Comparison of ENCODE assay signal across 21 cellular contexts in the genomic region with DNA sequence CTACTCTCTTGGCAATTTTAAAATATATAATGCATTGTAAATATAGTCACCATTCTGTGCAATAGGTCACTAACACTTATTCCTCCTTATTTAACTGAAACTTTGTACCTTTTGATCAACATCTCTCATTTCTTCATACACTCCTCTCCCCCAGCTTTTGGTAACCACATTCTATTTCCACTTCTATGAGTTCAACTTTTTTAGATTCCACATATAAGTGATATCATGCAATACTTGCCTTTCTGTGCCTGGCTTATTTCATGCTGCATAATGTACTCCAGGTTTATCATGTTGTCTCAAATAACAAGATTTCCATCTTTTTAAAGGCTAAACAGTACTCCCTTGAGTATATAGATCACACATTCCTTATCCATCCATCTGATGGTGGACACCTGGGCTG.
DNase-seq lines count a peak whose midpoint lies in the region; ATAC-seq, FAIRE-seq and TF ChIP-seq lines count a peak whose summit lies in the region.
"Had no signal": no experiment of that assay in that cellular context is flagged by ENCODE, and none has a peak within 500 bp of the region (broad histone marks: within the 10 kb centered on the region; RNA-seq: fewer than 3 reads in every experiment).

No MANE protein-coding gene starts in this region.

- H3K4me3 ChIP-seq in cardiac muscle cell: no peak overlapping the region
- no peak overlapping the region for H3K4me3 ChIP-seq in astrocyte (ENCODE audit: insufficient read depth, low read depth, low read length)
- no peak overlapping the region for H3K4me3 ChIP-seq in adrenal gland
- no peak overlapping the region for H3K4me3 ChIP-seq in PC-3 (ENCODE audit: low read length)
- H3K4me3 ChIP-seq: BLaER1, GM23338 had no signal

- H3K79me2 ChIP-seq in astrocyte (ENCODE audit: insufficient read depth, low read length): no peaks in the 10 kb centered on the region
- H3K79me2 ChIP-seq in PC-3 (ENCODE audit: low read length): no peaks in the 10 kb centered on the region

- TF ChIP-seq CTCF in cardiac muscle cell (IDR thresholded peaks at IDR 0.05; ENCODE audit: low read depth, low read length) (no peak), astrocyte (IDR thresholded peaks at IDR 0.05; ENCODE audit: insufficient read depth, low read depth, low read length) (no peak), adrenal gland (IDR thresholded peaks at IDR 0.05) (no peak), PC-3 (conservative IDR thresholded peaks at IDR 0.05; ENCODE audit: low read depth, low read length) (no peak)

- H3K9ac ChIP-seq in astrocyte (ENCODE audit: low read length) (no peak overlapping the region), PC-3 (ENCODE audit: low read length) (no peak overlapping the region)
- H3K9ac ChIP-seq: BLaER1 had no signal

- H4K20me1 ChIP-seq in astrocyte (ENCODE audit: insufficient read depth, low read length): no peaks in the 10 kb centered on the region
- H4K20me1 ChIP-seq in PC-3 (ENCODE audit: low read length): no peaks in the 10 kb centered on the region
- H4K20me1 ChIP-seq: BLaER1 had no signal

- H3K4me2 ChIP-seq in astrocyte (ENCODE audit: low read length): no peak overlapping the region
- no peak overlapping the region for H3K4me2 ChIP-seq in PC-3 (ENCODE audit: low read length)
- H3K4me2 ChIP-seq: BLaER1, GM23338 had no signal

- ATAC-seq in SK-N-SH treated with all-trans-retinoic acid at 6 μM for 48 hours: peak; percentile 34; the same call in 1 of the 3 replicates
- ATAC-seq in PC-3: no peak
- ATAC-seq: GM23338, HCT116 had no signal

- H3K4me1 ChIP-seq in cardiac muscle cell (ENCODE audit: low read depth) (peaks cover 22% of the 10 kb centered on the region), astrocyte (ENCODE audit: insufficient read depth, low read length) (no peaks in the 10 kb centered on the region), adrenal gland (replicated peaks in 1 of 2) (no peaks in the 10 kb centered on the region), PC-3 (ENCODE audit: insufficient read depth, low read length) (peaks cover 16% of the 10 kb centered on the region)

- H3K27ac Mint-ChIP-seq in astrocyte (ENCODE audit: unreplicated experiment): no peak overlapping the region
- H3K27ac Mint-ChIP-seq: CD4-positive, alpha-beta memory T cell; GM23338; HFFc6 had no signal

- H3K36me3 Mint-ChIP-seq in astrocyte (ENCODE audit: low read depth, unreplicated experiment): no peaks in the 10 kb centered on the region
- H3K36me3 Mint-ChIP-seq: CD14-positive monocyte; CD4-positive, alpha-beta memory T cell had no signal

- H3F3A ChIP-seq in PC-3 (ENCODE audit: low read length, unreplicated experiment): no peaks in the 10 kb centered on the region

- peak; percentile 9 for FAIRE-seq in astrocyte (lab: Jason Lieb, UNC)
- FAIRE-seq: GM12892, GM18507 had no signal

- no peak overlapping the region for H3K4me3 Mint-ChIP-seq in astrocyte (ENCODE audit: unreplicated experiment)
- H3K4me3 Mint-ChIP-seq: CD4-positive, alpha-beta memory T cell; GM23338; HFFc6 had no signal

- CTCF ChIA-PET in PC-3 (lab: Charles Lee): no interaction called here

- no TSS peak for BruUV-seq in PC-3 (replicated peaks; lab: Mats Ljungman, UMichigan)

- POLR2A ChIA-PET in PC-3 (lab: Charles Lee; ENCODE audit: unreplicated experiment): no interaction called here

- no peaks in the 10 kb centered on the region for H3K36me3 ChIP-seq in cardiac muscle cell
- no peaks in the 10 kb centered on the region for H3K36me3 ChIP-seq in astrocyte (ENCODE audit: insufficient read depth, low read length)
- H3K36me3 ChIP-seq in adrenal gland (replicated peaks in 1 of 2): no peaks in the 10 kb centered on the region
- H3K36me3 ChIP-seq in PC-3 (ENCODE audit: low read depth, low read length): no peaks in the 10 kb centered on the region
- H3K36me3 ChIP-seq: BLaER1 had no signal

- no peaks in the 10 kb centered on the region for H3K9me2 ChIP-seq in PC-3 (replicated peaks; ENCODE audit: low read length)

- no peaks in the 10 kb centered on the region for H3K9me3 Mint-ChIP-seq in astrocyte (ENCODE audit: unreplicated experiment)
- H3K9me3 Mint-ChIP-seq: CD14-positive monocyte, GM23338, HFFc6 had no signal

- H3K4me1 Mint-ChIP-seq in astrocyte (ENCODE audit: low read depth, unreplicated experiment): peaks cover 7% of the 10 kb centered on the region
- H3K4me1 Mint-ChIP-seq: CD14-positive monocyte; CD4-positive, alpha-beta memory T cell had no signal

- H3K27me3 ChIP-seq in cardiac muscle cell: no peaks in the 10 kb centered on the region
- H3K27me3 ChIP-seq in astrocyte (ENCODE audit: insufficient read depth, low read length): no peaks in the 10 kb centered on the region
- H3K27me3 ChIP-seq in adrenal gland: no peaks in the 10 kb centered on the region
- H3K27me3 ChIP-seq in PC-3 (ENCODE audit: low read length): no peaks in the 10 kb centered on the region
- H3K27me3 ChIP-seq: BLaER1 had no signal

- peak in 1 of 2 donors; percentile 35 for DNase-seq in cardiac muscle cell (ENCODE audit: low read depth in 1 of 2, low spot score in 1 of 2)
- DNase-seq in cardiac septum (ENCODE audit: low spot score): no peak
- DNase-seq in astrocyte (ENCODE audit: low read depth): no peak
- DNase-seq in adrenal gland: no peak
- DNase-seq in cerebellar cortex (ENCODE audit: low spot score): no peak
- DNase-seq in PC-3: no peak
- DNase-seq: 8988T; CD4-positive, alpha-beta memory T cell; DMS153; DMS79; GDM1; H7; HFFc6 had no signal

- TF ChIP-seq POLR2A in adrenal gland (IDR thresholded peaks at IDR 0.05): no peak

- H3K9me3 ChIP-seq in cardiac muscle cell (ENCODE audit: low read depth) (no peaks in the 10 kb centered on the region), astrocyte (ENCODE audit: insufficient read depth, low read depth, low read length) (no peaks in the 10 kb centered on the region), adrenal gland (replicated peaks in 1 of 3) (no peaks in the 10 kb centered on the region), PC-3 (ENCODE audit: low read length) (no peaks in the 10 kb centered on the region)
- H3K9me3 ChIP-seq: BLaER1 had no signal

- intact Hi-C loops in cardiac septum (cut with DNase I) (loop anchor here (5.0 to 10.0 kb wide), 2 partner anchors 151 to 279 kb away; no protein-coding TSS in a partner anchor), adrenal gland (cut with DNase I) (no loop called here), PC-3 (cut with micrococcal nuclease) (loop anchor here (2.0 to 10.0 kb wide), 4 partner anchors 51 to 279 kb away; no protein-coding TSS in a partner anchor)

- no peak overlapping the region for H2AFZ ChIP-seq in astrocyte (ENCODE audit: low read depth, low read length)
- H2AFZ ChIP-seq in PC-3 (ENCODE audit: low read length): no peak overlapping the region
- H2AFZ ChIP-seq: GM23338 had no signal

- H3K27me3 Mint-ChIP-seq in astrocyte (ENCODE audit: low read depth, unreplicated experiment): peaks cover 4% of the 10 kb centered on the region

- H3K27ac ChIP-seq in cardiac muscle cell (peak overlapping the region; percentile 24), astrocyte (ENCODE audit: low read depth, low read length) (no peak overlapping the region), adrenal gland (no peak overlapping the region), PC-3 (ENCODE audit: low read length) (no peak overlapping the region)
- H3K27ac ChIP-seq: BLaER1, HL-60 had no signal

TF ChIP-seq in SK-N-SH treated with all-trans-retinoic acid at 6 μM for 48 hours, 23 proteins besides CTCF, POLR2A, EP300 and RAD21 (continues in another document):
- no peak for TF ChIP-seq POU6F1 (CRISPR knock-in tag; IDR thresholded peaks at IDR 0.05; ENCODE audit: borderline replicate concordance, low read depth)
- no peak for TF ChIP-seq ARNTL (CRISPR knock-in tag; IDR thresholded peaks at IDR 0.05; ENCODE audit: borderline replicate concordance, low read depth)
- TF ChIP-seq RARB (CRISPR knock-in tag; IDR thresholded peaks at IDR 0.05): no peak
- no peak for TF ChIP-seq ZC3H10 (CRISPR knock-in tag; IDR thresholded peaks at IDR 0.05)
- TF ChIP-seq TCF4 (CRISPR knock-in tag; IDR thresholded peaks at IDR 0.05; ENCODE audit: borderline replicate concordance): no peak
- TF ChIP-seq ZNF565 (CRISPR knock-in tag; conservative IDR thresholded peaks at IDR 0.05; ENCODE audit: low read depth): no peak
- no peak for TF ChIP-seq CSDC2 (CRISPR knock-in tag; IDR thresholded peaks at IDR 0.05)
- no peak for TF ChIP-seq GLIS3 (CRISPR knock-in tag; IDR thresholded peaks at IDR 0.05)
- TF ChIP-seq ZFP30 (CRISPR knock-in tag; IDR thresholded peaks at IDR 0.05): no peak
- TF ChIP-seq ZNF8 (CRISPR knock-in tag; IDR thresholded peaks at IDR 0.05): no peak

Comparison
In these comparisons a context has a peak if more than half of its experiments do, and no peak if none do; other contexts are left out.
1. intact Hi-C loops: an anchor here in cardiac septum (5.0 to 10.0 kb wide) and PC-3 (2.0 to 10.0 kb wide); none called in adrenal gland.